Comparison of ENCODE assay signal across 8 cellular contexts in genomic region chr9:104747565-104748358, GRCh38. TPM values are rescaled to one million over a fixed set of nuclear protein-coding genes. Genes with fewer than 3 reads are reported as not detected.
DNase-seq lines count a peak whose midpoint lies in the region; ATAC-seq and TF ChIP-seq lines count a peak whose summit lies in the region.

TSS of gene NIPSNAP3A (plus strand) at chr9:104747683. CDS start at chr9:104747793, 110 bp downstream.

- TF ChIP-seq POLR2A in ovary (IDR thresholded peaks at IDR 0.05): peak; percentile 25

- H3K4me1 ChIP-seq in ovary (ENCODE audit: insufficient read depth) (peaks cover 3% of the 10 kb centered on the region), thoracic aorta (ENCODE audit: control insufficient read depth in 1 of 2, low read depth in 2 of 2) (peaks cover 4 to 16% of the 10 kb centered on the region in 2 donors)

- TF ChIP-seq EP300 in ovary (IDR thresholded peaks at IDR 0.05): no peak

- H3K4me3 Mint-ChIP-seq in HFFc6 (peak within 1 kb of the TSS; percentile 95), glutamatergic neuron (ENCODE audit: unreplicated experiment) (peak within 1 kb of the TSS; percentile 100)
- H3K4me3 Mint-ChIP-seq in activated naive CD8-positive, alpha-beta T cell: peak within 1 kb of the TSS; percentile 99

- 0 out of 2 replicates have a peak, but pooled peaks cover 8% of the 10 kb centered on the region for H3K36me3 Mint-ChIP-seq in HFFc6 (ENCODE audit: low read depth)
- H3K36me3 Mint-ChIP-seq in activated naive CD8-positive, alpha-beta T cell: peaks cover 5% of the 10 kb centered on the region
- H3K36me3 Mint-ChIP-seq in glutamatergic neuron (ENCODE audit: unreplicated experiment): no peaks in the 10 kb centered on the region

- peak; percentile 68 for ATAC-seq in thoracic aorta (ENCODE audit: insufficient number of reproducible peaks, low FRiP score, low read depth)

- H3K4me1 Mint-ChIP-seq in HFFc6 (ENCODE audit: low read depth) (peaks cover 43% of the 10 kb centered on the region), glutamatergic neuron (ENCODE audit: low read depth, unreplicated experiment) (peaks cover 15% of the 10 kb centered on the region)
- H3K4me1 Mint-ChIP-seq in activated naive CD8-positive, alpha-beta T cell (ENCODE audit: low read depth): peaks cover 19% of the 10 kb centered on the region

- H3K9me3 Mint-ChIP-seq in HFFc6 (no peaks in the 10 kb centered on the region), glutamatergic neuron (ENCODE audit: unreplicated experiment) (peaks cover 8% of the 10 kb centered on the region)
- H3K9me3 Mint-ChIP-seq in activated naive CD8-positive, alpha-beta T cell (ENCODE audit: low read depth): no peaks in the 10 kb centered on the region

- H3K27ac Mint-ChIP-seq in HFFc6 (peak within 1 kb of the TSS; percentile 95), glutamatergic neuron (ENCODE audit: unreplicated experiment) (peak within 1 kb of the TSS; percentile 98)
- H3K27ac Mint-ChIP-seq in activated naive CD8-positive, alpha-beta T cell: peak within 1 kb of the TSS; percentile 98

- H3K36me3 ChIP-seq in ovary: no peaks in the 10 kb centered on the region
- no peaks in the 10 kb centered on the region for H3K36me3 ChIP-seq in thoracic aorta

- H3K27me3 Mint-ChIP-seq in HFFc6 (ENCODE audit: insufficient read depth) (no peaks in the 10 kb centered on the region), glutamatergic neuron (ENCODE audit: unreplicated experiment) (peaks cover 6% of the 10 kb centered on the region)
- no peaks in the 10 kb centered on the region for H3K27me3 Mint-ChIP-seq in activated naive CD8-positive, alpha-beta T cell

- no peaks in the 10 kb centered on the region for H3K9me3 ChIP-seq in ovary
- H3K9me3 ChIP-seq in thoracic aorta: no peaks in the 10 kb centered on the region

- 0% methylated on average over 54 to 71 of the region's 71 CpGs for WGBS in ovary, 3 donors

- H3K27ac ChIP-seq in ovary: peak within 1 kb of the TSS; percentile 60 to 83
- H3K27ac ChIP-seq in thoracic aorta: peak within 1 kb of the TSS; percentile 88 to 92

- TF ChIP-seq CTCF in GM10266 (IDR thresholded peaks at IDR 0.05; ENCODE audit: control insufficient read depth, insufficient read depth, low read depth, missing control alignments): peak; percentile 2
- TF ChIP-seq CTCF in HFFc6 (IDR thresholded peaks at IDR 0.05): no peak
- TF ChIP-seq CTCF in glutamatergic neuron (IDR thresholded peaks at IDR 0.05; ENCODE audit: partially characterized antibody, unreplicated experiment): no peak
- TF ChIP-seq CTCF in ovary (IDR thresholded peaks at IDR 0.05): no peak
- TF ChIP-seq CTCF in thoracic aorta (IDR thresholded peaks at IDR 0.05): no peak

- H3K27me3 ChIP-seq in ovary: no peaks in the 10 kb centered on the region
- no peaks in the 10 kb centered on the region for H3K27me3 ChIP-seq in thoracic aorta (replicated peaks; ENCODE audit: insufficient read depth)

- H3K4me3 ChIP-seq in ovary (peak within 1 kb of the TSS; percentile 73), thoracic aorta (peak within 1 kb of the TSS; percentile 97)

- intact Hi-C loops in ovary (cut with DNase I): no loop called here

- DNase-seq in GM10266 (ENCODE audit: extremely low spot score) (peak; percentile 85), HFFc6 (peak; percentile 62), MV-4-11 (lab: John Stamatoyannopoulos, UW) (peak; percentile 84), SKM-1 treated with dmso at 0.1 percent for 144 hours (lab: John Stamatoyannopoulos, UW; ENCODE audit: unreplicated experiment) (peak; percentile 62), glutamatergic neuron (peak; percentile 87), ovary (peak; percentile 77 to 90 (median 84)), thoracic aorta (ENCODE audit: low spot score) (no peak)

RNA-seq across cellular contexts. Expression of gene NIPSNAP3A, which starts in this region (rescaled TPM):
- total RNA-seq in HFFc6 (2021; fragmentation: NEBNext Ultra II Directional; extraction: Animal tissue kit (Norgen Biotek cat#: 25700)): 10 to 100 TPM; 11.5 to 17.0 (median 14.6) TPM
- total RNA-seq in glutamatergic neuron (ENCODE audit: unreplicated experiment) (28.0 TPM), ovary (10 to 100 TPM; 12.6 to 22.8 (median 17.4) TPM), thoracic aorta (10 to 100 TPM; 19.2 to 42.6 TPM)
- 10 to 100 TPM; 16.0 to 20.7 TPM for polyA plus RNA-seq in ovary
